ENCODE assay signal across 8 cellular contexts in genomic region chr2:130336877-130337734, GRCh38. TPM values are rescaled to one million over a fixed set of nuclear protein-coding genes. Genes with fewer than 3 reads are reported as not detected.
DNase-seq lines count a peak whose midpoint lies in the region; ATAC-seq and TF ChIP-seq lines count a peak whose summit lies in the region.

No MANE protein-coding gene starts in this region.

- no TSS peak for BruUV-seq in PC-9 (replicated peaks; lab: Mats Ljungman, UMichigan)

- peak overlapping the region; percentile 81 for H3K4me2 ChIP-seq in PC-9

- H3K27ac ChIP-seq in PC-9 = peak overlapping the region; percentile 4; the same call in 1 of the 2 replicates

- H3K36me3 Mint-ChIP-seq in activated naive CD4-positive, alpha-beta T cell treated with anti-CD3 and anti-CD28 coated beads, Interleukin-2, amount 50 U/mL, for 24 hours = peaks cover 10% of the 10 kb centered on the region

- H3K9me2 ChIP-seq in PC-9 (ENCODE audit: insufficient read depth) = no peaks in the 10 kb centered on the region

- POLR2A ChIA-PET in PC-9 (lab: Charles Lee; ENCODE audit: unreplicated experiment) = no interaction called here

- no peaks in the 10 kb centered on the region for H3K36me3 ChIP-seq in PC-9 (ENCODE audit: low read depth)

- no peak for ATAC-seq in GM19035 (IDR thresholded peaks at IDR 0.05; ENCODE audit: unreplicated experiment)

- H3K4me3 ChIP-seq in HFF-Myc (replicated peaks; ENCODE audit: low read depth, low read length) = peak overlapping the region; percentile 43
- H3K4me3 ChIP-seq in PC-9 = peak overlapping the region; percentile 64

- no peaks in the 10 kb centered on the region for H3K9me3 ChIP-seq in PC-9 (ENCODE audit: insufficient read depth, low read depth)

- no peaks in the 10 kb centered on the region for H3K79me2 ChIP-seq in PC-9 (ENCODE audit: low read depth)

- peak overlapping the region; percentile 76 for H2AFZ ChIP-seq in PC-9

- peak overlapping the region; percentile 39 for H3K4me3 Mint-ChIP-seq in activated naive CD4-positive, alpha-beta T cell treated with anti-CD3 and anti-CD28 coated beads, Interleukin-2, amount 50 U/mL, for 24 hours

- H3K27me3 Mint-ChIP-seq in activated naive CD4-positive, alpha-beta T cell treated with anti-CD3 and anti-CD28 coated beads, Interleukin-2, amount 50 U/mL, for 24 hours = peaks cover 5% of the 10 kb centered on the region

- intact Hi-C loops in PC-9 (cut with micrococcal nuclease; ENCODE audit: unreplicated experiment) = loop anchor here (1.0 to 2.0 kb wide), 3 partner anchors 19 to 156 kb away; partner anchors contain the start of genes PTPN18 and SMPD4

- peaks cover 28% of the 10 kb centered on the region for H3K4me1 Mint-ChIP-seq in activated naive CD4-positive, alpha-beta T cell treated with anti-CD3 and anti-CD28 coated beads, Interleukin-2, amount 50 U/mL, for 24 hours

- peaks cover 19% of the 10 kb centered on the region for H3K4me1 ChIP-seq in PC-9 (replicated peaks; ENCODE audit: insufficient read depth)

- H3K9me3 Mint-ChIP-seq in activated naive CD4-positive, alpha-beta T cell treated with anti-CD3 and anti-CD28 coated beads, Interleukin-2, amount 50 U/mL, for 24 hours = no peaks in the 10 kb centered on the region

- H3F3A ChIP-seq in PC-9 (ENCODE audit: insufficient read depth, low read depth) = peaks cover 11% of the 10 kb centered on the region; the same call in 1 of the 2 replicates

- TF ChIP-seq CTCF in HFF-Myc (IDR thresholded peaks at IDR 0.05; ENCODE audit: low read depth, low read length, missing control alignments) = no peak
- no peak for TF ChIP-seq CTCF in PC-9 (conservative IDR thresholded peaks at IDR 0.05)

- no peaks in the 10 kb centered on the region for H3K27me3 ChIP-seq in PC-9 (ENCODE audit: insufficient read depth, low read depth)

- peak; percentile 87 for DNase-seq in AG20443 (ENCODE audit: low spot score)
- no peak for DNase-seq in HFF-Myc (ENCODE audit: extremely low read depth, low read depth)
- peak; percentile 74 to 85 for DNase-seq in PC-9
- peak; percentile 75 for DNase-seq in germinal center (ENCODE audit: low spot score)
- DNase-seq in nucleus accumbens (lab: John Stamatoyannopoulos, UW) = peak in 44 of 56 donors; percentile 11 to 88 (median 62)
- DNase-seq in NOMO-1 treated with DMSO at 0.1 percent for 48 hours (lab: John Stamatoyannopoulos, UW; ENCODE audit: unreplicated experiment) = no peak

- no peaks in the 10 kb centered on the region for H4K20me1 ChIP-seq in PC-9 (ENCODE audit: insufficient read depth)

- CTCF ChIA-PET in PC-9 (lab: Charles Lee) = no interaction called here

- peak overlapping the region; percentile 92 for H3K27ac Mint-ChIP-seq in activated naive CD4-positive, alpha-beta T cell treated with anti-CD3 and anti-CD28 coated beads, Interleukin-2, amount 50 U/mL, for 24 hours

RNA-seq across cellular contexts. Expression of gene IMP4, which starts 5.6 kb away (rescaled TPM):
- 76.8 and 82.6 TPM in 2 replicates for total RNA-seq in PC-9 (2021)

RNA-seq across cellular contexts. Expression of gene PTPN18, which starts 18.8 kb away (rescaled TPM):
- total RNA-seq in PC-9 (2021) = 54.5 and 55.9 TPM in 2 replicates

Comparison
In these comparisons a context has a peak if more than half of its experiments do, and no peak if none do; other contexts are left out.
1. DNase-seq: peak in AG20443 (single experiment), PC-9 (2 of 2), germinal center (single experiment) and nucleus accumbens (44 of 56); none in HFF-Myc (single experiment) and NOMO-1 treated with DMSO at 0.1 percent for 48 hours (single experiment).